In genomic region chr1:119906927-119907652, GRCh38 we compare ENCODE assay signal across 30 cellular contexts. TPM values are rescaled to one million over a fixed set of nuclear protein-coding genes. Genes with fewer than 3 reads are reported as not detected.
"Had no signal": no experiment of that assay in that cellular context is flagged by ENCODE, and none has a peak within 500 bp of the region (broad histone marks: within the 10 kb centered on the region; RNA-seq: fewer than 3 reads in every experiment).

No MANE protein-coding gene starts in this region.

- H3K4me1 ChIP-seq: foreskin keratinocyte, heart left ventricle, left lung, sigmoid colon, uterus had no signal

- DNase-seq: activated CD4-positive, alpha-beta T cell treated with anti-CD3 and anti-CD28 coated beads for 36 hours; activated CD4-positive, CD25-positive, alpha-beta regulatory T cell; activated naive CD8-positive, alpha-beta T cell treated with anti-CD3 and anti-CD28 coated beads, Interleukin-2, amount 50 U/mL, for 24 hours; activated T-cell treated with anti-CD3 and anti-CD28 coated beads, Interleukin-2, amount 50 U/mL, for 4 hours; amygdala; caudate nucleus; foreskin keratinocyte; heart left ventricle; left lung; mesendoderm; retina; sigmoid colon; stimulated activated CD4-positive, alpha-beta T cell treated with anti-CD3 and anti-CD28 coated beads, Interleukin-1b, Interleukin-23, amount 100 ng/mL, for 48 hours; stimulated activated naive CD4-positive, alpha-beta T cell treated with Interleukin-2 at 50 U/mL for 16 hours; uterus had no signal

- H3K27me3 ChIP-seq: heart left ventricle, left lung, neutrophil, sigmoid colon, uterus had no signal

- H3K4me2 ChIP-seq: smooth muscle cell had no signal

- H3K4me3 ChIP-seq: heart left ventricle, left lung, lung, sigmoid colon, smooth muscle cell, thoracic aorta, uterus had no signal

- H3K27ac ChIP-seq: foreskin keratinocyte, heart left ventricle, left lung, neutrophil, sigmoid colon, thoracic aorta, uterus had no signal

- ATAC-seq: activated CD4-positive, alpha-beta T cell treated with anti-CD3 and anti-CD28 coated beads for 36 hours; activated naive CD8-positive, alpha-beta T cell treated with anti-CD3 and anti-CD28 coated beads, Interleukin-2, amount 50 U/mL, for 24 hours; activated T-helper 17 cell treated with anti-CD3 and anti-CD28 coated beads, Interleukin-2, amount 50 U/mL, for 72 hours; foreskin keratinocyte; heart left ventricle; left lung had no signal

- H3K36me3 ChIP-seq: neutrophil, sigmoid colon, thoracic aorta, uterus had no signal

- H3K9me3 ChIP-seq: left lung, neutrophil, uterus had no signal

RNA-seq across cellular contexts. Expression of gene ADAM30, which starts 10.8 kb away (rescaled TPM):
- total RNA-seq: activated CD4-positive, alpha-beta T cell treated with anti-CD3 and anti-CD28 coated beads for 36 hours; activated CD8-positive, alpha-beta memory T cell treated with anti-CD3 and anti-CD28 coated beads for 36 hours; activated T-cell treated with anti-CD3 and anti-CD28 coated beads, Interleukin-2, amount 50 U/mL, for 4 hours; activated T-helper 17 cell treated with anti-CD3 and anti-CD28 coated beads, Interleukin-2, amount 50 U/mL, for 72 hours; endothelial cell of umbilical vein; foreskin keratinocyte; heart left ventricle; kidney epithelial cell; left lung; lung; mononuclear cell; myocyte; osteocyte; posterior vena cava; sigmoid colon; smooth muscle cell; subcutaneous adipose tissue; T-helper 1 cell treated with Interleukin-12 subunit alpha and Interleukin-12 subunit beta and Interleukin-4 antibody, amounts not matched to agents 30 ng/mL and 1 ng/mL, for 36 hours; thoracic aorta; uterus had no signal
- polyA plus RNA-seq: endothelial cell of umbilical vein, esophagus, foreskin keratinocyte, heart left ventricle, lung, sigmoid colon, smooth muscle cell had no signal
